ENCODE assay signal across 9 cellular contexts in the genomic region with DNA sequence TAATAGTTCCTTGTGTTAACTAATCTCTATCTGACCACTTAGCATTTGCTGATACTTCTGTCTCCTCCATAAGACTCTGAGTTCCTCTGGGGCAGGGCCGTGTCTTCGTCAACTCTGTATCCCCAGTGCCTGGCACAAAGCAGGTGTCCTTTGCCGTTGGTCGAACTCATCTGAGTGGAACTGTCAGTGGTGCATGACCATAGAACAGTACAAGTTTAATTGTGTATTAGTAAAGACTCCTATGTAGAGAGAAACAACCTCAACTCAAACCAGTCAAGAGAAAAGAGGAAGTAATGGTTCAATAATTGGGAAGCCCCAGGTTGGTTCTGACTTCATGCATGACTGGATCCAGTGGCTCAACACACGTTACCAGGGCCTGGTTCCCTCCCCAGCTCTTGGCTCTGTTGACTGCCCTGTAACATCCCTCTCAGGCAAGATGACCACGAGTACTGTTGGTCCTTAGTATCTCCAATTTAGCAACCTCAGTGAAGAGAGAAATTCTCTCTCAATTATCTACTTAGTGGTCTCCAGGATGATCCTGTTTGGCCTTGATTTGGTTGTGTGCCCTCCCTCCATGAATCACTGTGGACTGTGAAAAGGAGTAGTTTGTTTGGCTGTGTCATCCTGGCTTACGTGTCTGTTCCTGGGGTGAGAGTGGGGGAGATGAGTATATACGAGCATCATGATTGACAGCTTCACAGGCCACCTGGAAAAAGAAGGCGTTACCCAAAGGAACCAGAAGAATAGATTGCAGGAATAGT. TPM values are rescaled to one million over a fixed set of nuclear protein-coding genes. Genes with fewer than 3 reads are reported as not detected.
DNase-seq lines count a peak whose midpoint lies in the region; ATAC-seq, FAIRE-seq and TF ChIP-seq lines count a peak whose summit lies in the region.
"Had no signal": no experiment of that assay in that cellular context is flagged by ENCODE, and none has a peak within 500 bp of the region (broad histone marks: within the 10 kb centered on the region; RNA-seq: fewer than 3 reads in every experiment).

No MANE protein-coding gene starts in this region.

- TF ChIP-seq CTCF in bronchial epithelial cell (IDR thresholded peaks at IDR 0.05; ENCODE audit: insufficient read depth, low read length, severe bottlenecking) (no peak), colonic mucosa (IDR thresholded peaks at IDR 0.05) (no peak)
- no peak for TF ChIP-seq CTCF in activated CD8-positive, alpha-beta T cell treated with anti-CD3 and anti-CD28 coated beads for 36 hours (IDR thresholded peaks at IDR 0.05)

- DNase-seq in EH (ENCODE audit: low read depth) (peak; percentile 1), bronchial epithelial cell (ENCODE audit: low read depth) (peak; percentile 58), colonic mucosa (no peak), nucleus accumbens (lab: John Stamatoyannopoulos, UW) (no peak)
- DNase-seq in activated CD8-positive, alpha-beta T cell treated with anti-CD3 and anti-CD28 coated beads for 36 hours, result no peak
- no peak for DNase-seq in activated naive CD4-positive, alpha-beta T cell treated with anti-CD3 and anti-CD28 coated beads for 36 hours

- FAIRE-seq in bronchial epithelial cell (lab: Jason Lieb, UNC), result no peak

- no peak overlapping the region for H3K4me3 Mint-ChIP-seq in activated CD8-positive, alpha-beta T cell treated with anti-CD3 and anti-CD28 coated beads for 36 hours
- H3K4me3 Mint-ChIP-seq in activated naive CD4-positive, alpha-beta T cell treated with anti-CD3 and anti-CD28 coated beads for 36 hours, result no peak overlapping the region

- H3K27me3 ChIP-seq in bronchial epithelial cell (ENCODE audit: control insufficient read depth, insufficient read depth, low read length) (no peaks in the 10 kb centered on the region), colonic mucosa (no peaks in the 10 kb centered on the region)

- no peaks in the 10 kb centered on the region for H3K27me3 Mint-ChIP-seq in activated CD8-positive, alpha-beta T cell treated with anti-CD3 and anti-CD28 coated beads for 36 hours
- H3K27me3 Mint-ChIP-seq in activated naive CD4-positive, alpha-beta T cell treated with anti-CD3 and anti-CD28 coated beads for 36 hours (ENCODE audit: low read depth), result no peaks in the 10 kb centered on the region
- H3K27me3 Mint-ChIP-seq: naive thymus-derived CD8-positive, alpha-beta T cell had no signal

- H3K4me3 ChIP-seq in bronchial epithelial cell (ENCODE audit: low read depth, low read length) (no peak overlapping the region), colonic mucosa (no peak overlapping the region)

- no peaks in the 10 kb centered on the region for H3K4me1 ChIP-seq in colonic mucosa

- no peaks in the 10 kb centered on the region for H3K9me3 Mint-ChIP-seq in activated CD8-positive, alpha-beta T cell treated with anti-CD3 and anti-CD28 coated beads for 36 hours
- no peaks in the 10 kb centered on the region for H3K9me3 Mint-ChIP-seq in activated naive CD4-positive, alpha-beta T cell treated with anti-CD3 and anti-CD28 coated beads for 36 hours
- H3K9me3 Mint-ChIP-seq: naive thymus-derived CD8-positive, alpha-beta T cell had no signal

- H3K4me1 Mint-ChIP-seq in activated CD8-positive, alpha-beta T cell treated with anti-CD3 and anti-CD28 coated beads for 36 hours (ENCODE audit: low read depth), result no peaks in the 10 kb centered on the region
- no peaks in the 10 kb centered on the region for H3K4me1 Mint-ChIP-seq in activated naive CD4-positive, alpha-beta T cell treated with anti-CD3 and anti-CD28 coated beads for 36 hours (ENCODE audit: low read depth)

- POLR2A ChIA-PET in activated CD8-positive, alpha-beta T cell treated with anti-CD3 and anti-CD28 coated beads for 36 hours (lab: Charles Lee), result no interaction called here

- no peaks in the 10 kb centered on the region for H3K9me3 ChIP-seq in colonic mucosa

- CTCF ChIA-PET in activated CD8-positive, alpha-beta T cell treated with anti-CD3 and anti-CD28 coated beads for 36 hours (lab: Charles Lee), result no interaction called here
- CTCF ChIA-PET in activated naive CD4-positive, alpha-beta T cell treated with anti-CD3 and anti-CD28 coated beads for 36 hours (lab: Charles Lee), result no interaction called here

- intact Hi-C loops in activated CD8-positive, alpha-beta T cell treated with anti-CD3 and anti-CD28 coated beads for 36 hours (cut with micrococcal nuclease), result no loop called here
- intact Hi-C loops in colonic mucosa (cut with DNase I), result no loop called here
- intact Hi-C loops in activated naive CD4-positive, alpha-beta T cell treated with anti-CD3 and anti-CD28 coated beads for 36 hours (cut with micrococcal nuclease), result no loop called here

- no peak overlapping the region for H3K27ac Mint-ChIP-seq in activated CD8-positive, alpha-beta T cell treated with anti-CD3 and anti-CD28 coated beads for 36 hours
- no peak overlapping the region for H3K27ac Mint-ChIP-seq in activated naive CD4-positive, alpha-beta T cell treated with anti-CD3 and anti-CD28 coated beads for 36 hours

- H3K36me3 ChIP-seq in bronchial epithelial cell (ENCODE audit: control insufficient read depth, insufficient read depth, low read length) (no peaks in the 10 kb centered on the region), colonic mucosa (no peaks in the 10 kb centered on the region)

- no peak overlapping the region for H3K9ac ChIP-seq in colonic mucosa (ENCODE audit: low read depth in 2 of 2, low read length in 2 of 2)

- no peak overlapping the region for H3K27ac ChIP-seq in colonic mucosa

- ATAC-seq in GM21390 (IDR thresholded peaks at IDR 0.05; ENCODE audit: unreplicated experiment) (peak; percentile 87), HG03558 (IDR thresholded peaks at IDR 0.05; ENCODE audit: extremely low read depth, unreplicated experiment) (peak; percentile 89)
- no peak for ATAC-seq in activated CD8-positive, alpha-beta T cell treated with anti-CD3 and anti-CD28 coated beads for 36 hours

- H3K36me3 Mint-ChIP-seq in activated CD8-positive, alpha-beta T cell treated with anti-CD3 and anti-CD28 coated beads for 36 hours (ENCODE audit: low read depth), result no peaks in the 10 kb centered on the region
- no peaks in the 10 kb centered on the region for H3K36me3 Mint-ChIP-seq in activated naive CD4-positive, alpha-beta T cell treated with anti-CD3 and anti-CD28 coated beads for 36 hours (ENCODE audit: low read depth)
- H3K36me3 Mint-ChIP-seq: naive thymus-derived CD8-positive, alpha-beta T cell had no signal

RNA-seq across cellular contexts. Expression of a gene that starts 58.5 kb away (rescaled TPM):
- total RNA-seq in bronchial epithelial cell (18.4 and 20.5 TPM in 2 replicates), colonic mucosa (10 to 100 TPM; 25.7 to 67.4 TPM)
- total RNA-seq in activated CD8-positive, alpha-beta T cell treated with anti-CD3 and anti-CD28 coated beads for 36 hours, result 100 to 1,000 TPM; 145 to 151 TPM
- 100 to 1,000 TPM; 127 to 128 TPM for total RNA-seq in activated naive CD4-positive, alpha-beta T cell treated with anti-CD3 and anti-CD28 coated beads for 36 hours

Comparison
In these comparisons a context has a peak if more than half of its experiments do, and no peak if none do; other contexts are left out.
1. DNase-seq: peak in EH (single experiment) and bronchial epithelial cell (single experiment); none in activated CD8-positive, alpha-beta T cell treated with anti-CD3 and anti-CD28 coated beads for 36 hours (single experiment), colonic mucosa (single experiment), activated naive CD4-positive, alpha-beta T cell treated with anti-CD3 and anti-CD28 coated beads for 36 hours (single experiment) and nucleus accumbens (0 of 56).